17 cellular contexts compared by ENCODE assay signal in the genomic region with DNA sequence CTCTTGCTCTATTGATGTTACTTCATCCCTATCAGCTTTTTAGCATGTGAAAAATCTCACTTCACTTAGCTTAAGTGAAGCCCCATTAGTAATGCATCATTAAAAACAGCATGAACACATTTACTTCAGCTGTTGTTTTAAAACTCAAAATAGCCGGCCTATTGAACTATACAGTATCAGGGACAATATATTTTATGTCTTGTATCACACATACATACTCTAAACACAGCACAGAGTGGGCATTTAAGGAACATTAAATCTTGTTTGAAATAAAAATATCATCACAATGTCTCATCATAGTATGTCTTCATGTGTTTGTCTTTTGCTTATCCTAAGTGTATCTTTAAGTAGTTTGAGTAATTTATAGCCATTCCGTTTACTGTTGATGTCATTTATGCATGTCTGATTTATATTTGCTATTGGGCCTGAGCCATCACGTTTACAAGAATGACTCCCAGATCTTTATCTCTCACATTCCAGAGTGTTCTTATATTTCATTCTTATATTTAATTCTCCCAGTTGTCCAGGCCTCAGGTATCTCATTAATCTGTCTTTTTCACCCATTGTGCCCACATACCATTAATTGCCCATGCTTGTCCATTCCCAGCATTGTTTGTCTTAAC. TPM values are rescaled to one million over a fixed set of nuclear protein-coding genes. Genes with fewer than 3 reads are reported as not detected.
DNase-seq lines count a peak whose midpoint lies in the region; ATAC-seq and TF ChIP-seq lines count a peak whose summit lies in the region.
"Had no signal": no experiment of that assay in that cellular context is flagged by ENCODE, and none has a peak within 500 bp of the region (broad histone marks: within the 10 kb centered on the region; RNA-seq: fewer than 3 reads in every experiment).

No MANE protein-coding gene starts in this region.

- H3K79me2 ChIP-seq in osteoblast (ENCODE audit: insufficient read depth, low read length) = peaks cover 52% of the 10 kb centered on the region

- in situ Hi-C loops in astrocyte of the spinal cord (cut with HindIII; ENCODE audit: low sequenced_read_pairs) = no loop called here

- TF ChIP-seq CTCF in astrocyte of the spinal cord (IDR thresholded peaks at IDR 0.05; ENCODE audit: low read depth, low read length) (no peak), osteoblast (IDR thresholded peaks at IDR 0.05; ENCODE audit: extremely low read depth, low read depth, low read length) (no peak)

- peak; percentile 74 for DNase-seq in ELR (ENCODE audit: low read depth)
- peak; percentile 26 to 90 (median 73) for DNase-seq in NCI-H1417 (lab: John Stamatoyannopoulos, UW)
- peak; percentile 15 for DNase-seq in astrocyte of the spinal cord (ENCODE audit: low read depth, low spot score)
- peak; percentile 73 for DNase-seq in osteoblast (ENCODE audit: insufficient read length, low spot score, missing footprints)
- DNase-seq in activated T-cell treated with anti-CD3 and anti-CD28 coated beads, Interleukin-2, amount 50 U/mL, for 48 hours = no peak
- DNase-seq in stimulated activated CD4-positive, alpha-beta T cell treated with anti-CD3 and anti-CD28 coated beads, Interleukin-15, amount 100 ng/mL, for 24 hours = no peak
- no peak for DNase-seq in activated T-helper 2 cell treated with anti-CD3 and anti-CD28 coated beads, Interferon-gamma antibody, Interleukin-2, Interleukin-4, amounts not matched to agents 10 μg/mL and 5 μg/mL and 100 μg/mL, durations not matched to agents 14 hours and 24 hours and 36 hours (ENCODE audit: low spot score)
- DNase-seq: activated CD4-positive, alpha-beta T cell treated with anti-CD3 and anti-CD28 coated beads, Interleukin-2, amount 50 U/mL, for 4 hours; activated naive CD4-positive, alpha-beta T cell; COR-L47; cortex of kidney; gastrocnemius medialis; left ventricle myocardium superior; NCI-H1105 treated with DMSO at 0.1 percent for 48 hours; stimulated activated CD4-positive, alpha-beta T cell treated with anti-CD3 and anti-CD28 coated beads, Interleukin-12 subunit alpha, Interleukin-12 subunit beta, amount 100 ng/mL, for 4 hours had no signal

- no peak overlapping the region for H3K4me3 ChIP-seq in astrocyte of the spinal cord (ENCODE audit: low read depth, low read length)
- H3K4me3 ChIP-seq in osteoblast (ENCODE audit: insufficient read depth, low read length) = no peak overlapping the region
- H3K4me3 ChIP-seq: gastrocnemius medialis, neural progenitor cell had no signal

- H3K27me3 Mint-ChIP-seq in activated T-helper 2 cell treated with anti-CD3 and anti-CD28 coated beads, Interferon-gamma antibody, Interleukin-2, Interleukin-4, amounts not matched to agents 10 μg/mL and 5 μg/mL and 100 μg/mL, durations not matched to agents 14 hours and 24 hours and 36 hours (ENCODE audit: low read depth) = no peaks in the 10 kb centered on the region

- no peaks in the 10 kb centered on the region for H3K9me3 ChIP-seq in osteoblast (ENCODE audit: low read depth, low read length)

- H3K27ac Mint-ChIP-seq in activated T-helper 2 cell treated with anti-CD3 and anti-CD28 coated beads, Interferon-gamma antibody, Interleukin-2, Interleukin-4, amounts not matched to agents 10 μg/mL and 5 μg/mL and 100 μg/mL, durations not matched to agents 14 hours and 24 hours and 36 hours = no peak overlapping the region
- H3K27ac Mint-ChIP-seq: neural progenitor cell had no signal

- ATAC-seq in HG03135 (IDR thresholded peaks at IDR 0.05; ENCODE audit: unreplicated experiment) = no peak
- ATAC-seq: gastrocnemius medialis, left ventricle myocardium superior had no signal

- peaks cover 11% of the 10 kb centered on the region for H3K4me1 ChIP-seq in osteoblast (ENCODE audit: insufficient read depth, low read length)
- H3K4me1 ChIP-seq: neural progenitor cell had no signal

- no peak overlapping the region for H3K4me3 Mint-ChIP-seq in activated T-helper 2 cell treated with anti-CD3 and anti-CD28 coated beads, Interferon-gamma antibody, Interleukin-2, Interleukin-4, amounts not matched to agents 10 μg/mL and 5 μg/mL and 100 μg/mL, durations not matched to agents 14 hours and 24 hours and 36 hours (ENCODE audit: low read depth)
- H3K4me3 Mint-ChIP-seq: neural progenitor cell had no signal

- no peak overlapping the region for H2AFZ ChIP-seq in osteoblast (ENCODE audit: low read length)
- H2AFZ ChIP-seq: neural progenitor cell had no signal

- no peak overlapping the region for H3K4me2 ChIP-seq in osteoblast (ENCODE audit: insufficient read depth, low read length)
- H3K4me2 ChIP-seq: neural progenitor cell had no signal

- intact Hi-C loops in activated T-helper 2 cell treated with anti-CD3 and anti-CD28 coated beads, Interferon-gamma antibody, Interleukin-2, Interleukin-4, amounts not matched to agents 10 μg/mL and 5 μg/mL and 100 μg/mL, durations not matched to agents 14 hours and 24 hours and 36 hours (cut with micrococcal nuclease) = no loop called here

- no peak overlapping the region for H3K27ac ChIP-seq in osteoblast (ENCODE audit: low read depth, low read length)
- H3K27ac ChIP-seq: gastrocnemius medialis, neural progenitor cell had no signal

- peaks cover 9% of the 10 kb centered on the region for H3K36me3 ChIP-seq in osteoblast (ENCODE audit: insufficient read depth, low read length)

- H3K36me3 Mint-ChIP-seq in activated T-helper 2 cell treated with anti-CD3 and anti-CD28 coated beads, Interferon-gamma antibody, Interleukin-2, Interleukin-4, amounts not matched to agents 10 μg/mL and 5 μg/mL and 100 μg/mL, durations not matched to agents 14 hours and 24 hours and 36 hours (ENCODE audit: low read depth) = peaks cover 74% of the 10 kb centered on the region

- no peaks in the 10 kb centered on the region for H3K4me1 Mint-ChIP-seq in activated T-helper 2 cell treated with anti-CD3 and anti-CD28 coated beads, Interferon-gamma antibody, Interleukin-2, Interleukin-4, amounts not matched to agents 10 μg/mL and 5 μg/mL and 100 μg/mL, durations not matched to agents 14 hours and 24 hours and 36 hours (ENCODE audit: low read depth)
- H3K4me1 Mint-ChIP-seq: neural progenitor cell had no signal

- no peaks in the 10 kb centered on the region for H3K27me3 ChIP-seq in osteoblast (ENCODE audit: insufficient read depth, low read length)
- H3K27me3 ChIP-seq: gastrocnemius medialis, neural progenitor cell had no signal

- peaks cover 29% of the 10 kb centered on the region for H3K9me3 Mint-ChIP-seq in activated T-helper 2 cell treated with anti-CD3 and anti-CD28 coated beads, Interferon-gamma antibody, Interleukin-2, Interleukin-4, amounts not matched to agents 10 μg/mL and 5 μg/mL and 100 μg/mL, durations not matched to agents 14 hours and 24 hours and 36 hours

- peaks cover 20% of the 10 kb centered on the region for H4K20me1 ChIP-seq in osteoblast (ENCODE audit: insufficient read depth, low read length)

RNA-seq across cellular contexts. Expression of a gene that starts 57.5 kb away (rescaled TPM):
- total RNA-seq in osteoblast = 85.7 and 88.7 TPM in 2 replicates
- 31.8 and 32.1 TPM in 2 replicates for total RNA-seq in activated T-helper 2 cell treated with anti-CD3 and anti-CD28 coated beads, Interferon-gamma antibody, Interleukin-2, Interleukin-4, amounts not matched to agents 10 μg/mL and 5 μg/mL and 100 μg/mL, durations not matched to agents 14 hours and 24 hours and 36 hours

Comparison
In these comparisons a context has a peak if more than half of its experiments do, and no peak if none do; other contexts are left out.
1. DNase-seq: peak in ELR (single experiment), NCI-H1417 (3 of 3), astrocyte of the spinal cord (single experiment) and osteoblast (single experiment); none in activated T-cell treated with anti-CD3 and anti-CD28 coated beads, Interleukin-2, amount 50 U/mL, for 48 hours (0 of 2), stimulated activated CD4-positive, alpha-beta T cell treated with anti-CD3 and anti-CD28 coated beads, Interleukin-15, amount 100 ng/mL, for 24 hours (single experiment) and activated T-helper 2 cell treated with anti-CD3 and anti-CD28 coated beads, Interferon-gamma antibody, Interleukin-2, Interleukin-4, amounts not matched to agents 10 μg/mL and 5 μg/mL and 100 μg/mL, durations not matched to agents 14 hours and 24 hours and 36 hours (single experiment).